In genomic region chr16:11668590-11669379, GRCh38 we compare ENCODE assay signal across 8 cellular contexts. TPM values are rescaled to one million over a fixed set of nuclear protein-coding genes. Genes with fewer than 3 reads are reported as not detected.
A peak's percentile ranks its signal among the peaks of the same experiment; 100 is the strongest.
DNase-seq lines count a peak whose midpoint lies in the region; ATAC-seq lines count a peak whose summit lies in the region.

No MANE protein-coding gene starts in this region.

- no peaks in the 10 kb centered on the region for H3K9me3 Mint-ChIP-seq in naive B cell

- no peaks in the 10 kb centered on the region for H3K36me3 ChIP-seq in SJCRH30
- no peaks in the 10 kb centered on the region for H3K36me3 ChIP-seq in ectodermal cell (ENCODE audit: control insufficient read depth, insufficient read depth, low read length)

- H3K27ac ChIP-seq in SJCRH30 (0 out of 2 replicates have a peak overlapping the region, but pooled peaks have one; percentile 30), ectodermal cell (ENCODE audit: insufficient read depth, low read depth, low read length, poor library complexity, severe bottlenecking) (peak overlapping the region; percentile 69)

- no peaks in the 10 kb centered on the region for H3K27me3 ChIP-seq in SJCRH30
- no peaks in the 10 kb centered on the region for H3K27me3 ChIP-seq in ectodermal cell (ENCODE audit: control insufficient read depth, insufficient read depth, low read length, poor library complexity, severe bottlenecking)

- no peaks in the 10 kb centered on the region for H3K36me3 Mint-ChIP-seq in naive B cell

- H3K4me3 ChIP-seq in GM08714 (ENCODE audit: low read length) (peak overlapping the region; percentile 74), SJCRH30 (peak overlapping the region; percentile 73), ectodermal cell (ENCODE audit: insufficient read depth, low read depth, low read length) (peak overlapping the region; percentile 95)

- H3K9me3 ChIP-seq in SJCRH30 (replicated peaks), result no peaks in the 10 kb centered on the region
- H3K9me3 ChIP-seq in ectodermal cell (ENCODE audit: control insufficient read depth, low read length), result no peaks in the 10 kb centered on the region

- WGBS in ectodermal cell, 2 experiments, result 2 to 3% methylated on average over 100 of the region's 100 CpGs

- H3K4me1 ChIP-seq in SJCRH30 (0 out of 2 replicates have a peak, but pooled peaks cover 3% of the 10 kb centered on the region), ectodermal cell (ENCODE audit: control insufficient read depth, insufficient read depth, low read length) (peaks cover 26% of the 10 kb centered on the region)

- peak overlapping the region; percentile 86 to 99 (median 94) for H3K4me3 Mint-ChIP-seq in naive B cell

- ATAC-seq in naive B cell (ENCODE audit: low read depth in 2 of 2) (peak; percentile 4 to 6), HG03432 (IDR thresholded peaks at IDR 0.05; ENCODE audit: unreplicated experiment) (no peak)

- H3K27ac Mint-ChIP-seq in naive B cell, result peak overlapping the region in 4 of 6 donors; percentile 95 to 98 (median 96)

- H3K4me1 Mint-ChIP-seq in naive B cell, result peaks cover 69 to 84% (median 80%) of the 10 kb centered on the region in 3 donors

- no peaks in the 10 kb centered on the region for H3K27me3 Mint-ChIP-seq in naive B cell

- DNase-seq in SJCRH30 (peak in 1 of 2 experiments; percentile 39), naive B cell (no peak), NOMO-1 treated with DMSO at 0.1 percent for 48 hours (lab: John Stamatoyannopoulos, UW; ENCODE audit: unreplicated experiment) (no peak), NCI-H2081 treated with DMSO at 0.1 percent for 48 hours (lab: John Stamatoyannopoulos, UW) (no peak), A172 (ENCODE audit: low spot score) (no peak)

RNA-seq across cellular contexts. Expression of gene SNN, which starts 0.5 kb away (rescaled TPM):
- total RNA-seq in SJCRH30 (2014; rRNA removed; shearing (Covaris generic)), result 11.7 and 12.0 TPM in 2 replicates
- polyA plus RNA-seq in ectodermal cell (2013, experiment 1 of 4), result 67.7 TPM
- 78.5 TPM for polyA plus RNA-seq in ectodermal cell (2013, experiment 2 of 4)
- polyA plus RNA-seq in ectodermal cell (2013, experiment 3 of 4), result 62.1 TPM
- 71.7 TPM for polyA plus RNA-seq in ectodermal cell (2013, experiment 4 of 4)
- polyA plus RNA-seq in naive B cell (ENCODE audit: low read depth in 6 of 6), result 10 to 100 TPM; 53.0 to 82.7 (median 67.7) TPM
- total RNA-seq in A172 (2014; rRNA removed; shearing (Covaris generic)), result 20.7 and 30.9 TPM in 2 replicates
